Comparison of ENCODE assay signal across 9 cellular contexts in genomic region chr7:34320926-34321609, GRCh38.
DNase-seq lines count a peak whose midpoint lies in the region; ATAC-seq, FAIRE-seq and TF ChIP-seq lines count a peak whose summit lies in the region.
"Had no signal": no experiment of that assay in that cellular context is flagged by ENCODE, and none has a peak within 500 bp of the region (broad histone marks: within the 10 kb centered on the region; RNA-seq: fewer than 3 reads in every experiment).

No MANE protein-coding gene starts in this region.

- FAIRE-seq in RCC 7860 (lab: Jason Lieb, UNC) = peak; percentile 39

- intact Hi-C loops in ovary (cut with DNase I) = no loop called here

- CTCF ChIA-PET in activated naive CD4-positive, alpha-beta T cell treated with anti-CD3 and anti-CD28 coated beads, Interleukin-2, amount 10 ng/mL, durations not matched to agents 7 days and 5 days (lab: Charles Lee) = interaction anchor here (0.9 to 1.3 kb wide), 4 partner anchors 9 to 276 kb away, joined by 3 to 5 read pairs (median 4); no protein-coding TSS in a partner anchor

- no peaks in the 10 kb centered on the region for H3K9me3 Mint-ChIP-seq in activated naive CD4-positive, alpha-beta T cell treated with anti-CD3 and anti-CD28 coated beads, Interleukin-2, amount 10 ng/mL, durations not matched to agents 7 days and 5 days

- peaks cover 10% of the 10 kb centered on the region for H3K27me3 Mint-ChIP-seq in activated naive CD4-positive, alpha-beta T cell treated with anti-CD3 and anti-CD28 coated beads, Interleukin-2, amount 10 ng/mL, durations not matched to agents 7 days and 5 days

- no peak overlapping the region for H3K27ac Mint-ChIP-seq in activated naive CD4-positive, alpha-beta T cell treated with anti-CD3 and anti-CD28 coated beads, Interleukin-2, amount 10 ng/mL, durations not matched to agents 7 days and 5 days

- H3K27me3 ChIP-seq in gastroesophageal sphincter (no peaks in the 10 kb centered on the region), ovary (no peaks in the 10 kb centered on the region)

- peak; percentile 82 for TF ChIP-seq CTCF in GM12874 (IDR thresholded peaks at IDR 0.05; ENCODE audit: insufficient read depth, low read depth, low read length)
- peak; percentile 97 for TF ChIP-seq CTCF in LNCaP clone FGC (IDR thresholded peaks at IDR 0.05; ENCODE audit: control insufficient read depth, extremely low read depth, insufficient read depth)
- TF ChIP-seq CTCF in gastroesophageal sphincter (IDR thresholded peaks at IDR 0.05) = peak; percentile 67 to 83 (median 74)
- TF ChIP-seq CTCF in ovary (IDR thresholded peaks at IDR 0.05) = peak; percentile 47 to 71 (median 64)

- DNase-seq in HCEC 1CT = peak; percentile 62
- peak; percentile 67 for DNase-seq in LNCaP clone FGC (ENCODE audit: low read depth)
- peak; percentile 61 for DNase-seq in RCC 7860 (ENCODE audit: low spot score)
- peak; percentile 59 for DNase-seq in activated naive CD4-positive, alpha-beta T cell treated with anti-CD3 and anti-CD28 coated beads, Interleukin-2, amount 10 ng/mL, durations not matched to agents 7 days and 5 days
- peak; percentile 36 to 63 (median 52) for DNase-seq in ovary
- no peak for DNase-seq in mesenteric fat pad (ENCODE audit: low spot score)

- H3K4me3 Mint-ChIP-seq in activated naive CD4-positive, alpha-beta T cell treated with anti-CD3 and anti-CD28 coated beads, Interleukin-2, amount 10 ng/mL, durations not matched to agents 7 days and 5 days = no peak overlapping the region

- TF ChIP-seq EP300 in gastroesophageal sphincter (IDR thresholded peaks at IDR 0.05) (no peak), ovary (IDR thresholded peaks at IDR 0.05) (no peak)

- ATAC-seq in gastroesophageal sphincter = peak; percentile 78

- H3K4me1 Mint-ChIP-seq in activated naive CD4-positive, alpha-beta T cell treated with anti-CD3 and anti-CD28 coated beads, Interleukin-2, amount 10 ng/mL, durations not matched to agents 7 days and 5 days = no peaks in the 10 kb centered on the region

- WGBS in gastroesophageal sphincter (ENCODE audit: low coverage in 1 of 2), 2 donors = 19 to 28% methylated on average over 12 to 16 of the region's 24 CpGs
- WGBS in ovary, 3 donors = 22 to 41% (median 23%) methylated on average over 24 of the region's 24 CpGs

- H3K9me3 ChIP-seq in gastroesophageal sphincter = no peaks in the 10 kb centered on the region
- H3K9me3 ChIP-seq in ovary = no peaks in the 10 kb centered on the region
- H3K9me3 ChIP-seq: neutrophil had no signal

- H3K4me3 ChIP-seq in LNCaP clone FGC (ENCODE audit: low read depth, low read length) = no peak overlapping the region
- H3K4me3 ChIP-seq in gastroesophageal sphincter = peak overlapping the region in 1 of 2 donors; percentile 18
- no peak overlapping the region for H3K4me3 ChIP-seq in ovary

- H3K4me1 ChIP-seq in gastroesophageal sphincter = peaks cover 0 to 7% (median 0%) of the 10 kb centered on the region in 3 donors
- peaks cover 2% of the 10 kb centered on the region for H3K4me1 ChIP-seq in ovary (ENCODE audit: insufficient read depth)

- no peaks in the 10 kb centered on the region for H3K36me3 Mint-ChIP-seq in activated naive CD4-positive, alpha-beta T cell treated with anti-CD3 and anti-CD28 coated beads, Interleukin-2, amount 10 ng/mL, durations not matched to agents 7 days and 5 days

- H3K27ac ChIP-seq in gastroesophageal sphincter (peak overlapping the region in 1 of 4 donors; percentile 16), ovary (no peak overlapping the region)
- H3K27ac ChIP-seq: neutrophil had no signal

- no peak for TF ChIP-seq POLR2A in gastroesophageal sphincter (IDR thresholded peaks at IDR 0.05)
- TF ChIP-seq POLR2A in ovary (IDR thresholded peaks at IDR 0.05) = no peak

- H3K36me3 ChIP-seq in gastroesophageal sphincter = no peaks in the 10 kb centered on the region
- no peaks in the 10 kb centered on the region for H3K36me3 ChIP-seq in ovary
- H3K36me3 ChIP-seq: neutrophil had no signal
